In genomic region chr14:70871863-70872677, GRCh38 we compare ENCODE assay signal across 1 cellular context.
TF ChIP-seq lines count a peak whose summit lies in the region.

No MANE protein-coding gene starts in this region.

TF ChIP-seq in IMR-90, 13 proteins besides CTCF, POLR2A, EP300 and RAD21 (continued from another document):
- TF ChIP-seq ELK1 (IDR thresholded peaks at IDR 0.05; ENCODE audit: borderline replicate concordance, low read depth, low read length) (no peak), FOS (IDR thresholded peaks at IDR 0.05; ENCODE audit: low read depth, low read length) (no peak), SMC3 (IDR thresholded peaks at IDR 0.05; ENCODE audit: low read depth, low read length) (no peak), CEBPB (IDR thresholded peaks at IDR 0.05; ENCODE audit: low read depth, low read length) (no peak), MAZ (IDR thresholded peaks at IDR 0.05; ENCODE audit: borderline replicate concordance, low read depth, low read length) (no peak), RCOR1 (IDR thresholded peaks at IDR 0.05; ENCODE audit: insufficient replicate concordance, low read length) (no peak), USF2 (IDR thresholded peaks at IDR 0.05; ENCODE audit: low read depth, low read length) (no peak), BHLHE40 (IDR thresholded peaks at IDR 0.05; ENCODE audit: low read depth, low read length) (no peak), NFE2L2 (IDR thresholded peaks at IDR 0.05; ENCODE audit: low read depth, low read length) (no peak), RFX5 (IDR thresholded peaks at IDR 0.05; ENCODE audit: low read depth, low read length) (no peak)
